In genomic region chr9:93059960-93060591, GRCh38 we compare ENCODE assay signal across 9 cellular contexts. TPM values are rescaled to one million over a fixed set of nuclear protein-coding genes. Genes with fewer than 3 reads are reported as not detected.
DNase-seq lines count a peak whose midpoint lies in the region; ATAC-seq, FAIRE-seq and TF ChIP-seq lines count a peak whose summit lies in the region.
"Had no signal": no experiment of that assay in that cellular context is flagged by ENCODE, and none has a peak within 500 bp of the region (broad histone marks: within the 10 kb centered on the region; RNA-seq: fewer than 3 reads in every experiment).

No MANE protein-coding gene starts in this region.

- peak overlapping the region; percentile 90 for H3K4me3 Mint-ChIP-seq in activated CD8-positive, alpha-beta T cell treated with anti-CD3 and anti-CD28 coated beads, Interleukin-2, amount 10 ng/mL, durations not matched to agents 7 days and 5 days

- H3K79me1 ChIP-seq in trophoblast cell (ENCODE audit: low read length), result no peaks in the 10 kb centered on the region

- H3K9ac ChIP-seq in BLaER1 (peak overlapping the region; percentile 79), mucosa of rectum (ENCODE audit: low read depth in 1 of 2, low read length in 2 of 2) (peak overlapping the region; percentile 36 to 63), trophoblast cell (ENCODE audit: low read length) (no peak overlapping the region)

- H4K20me1 ChIP-seq in BLaER1, result no peaks in the 10 kb centered on the region

- no peak overlapping the region for H2BK120ac ChIP-seq in trophoblast cell (ENCODE audit: insufficient read depth, low read length, poor library complexity)

- H3K4me1 Mint-ChIP-seq in activated CD8-positive, alpha-beta T cell treated with anti-CD3 and anti-CD28 coated beads, Interleukin-2, amount 10 ng/mL, durations not matched to agents 7 days and 5 days (ENCODE audit: low read depth), result peaks cover 76% of the 10 kb centered on the region

- H3K4me1 ChIP-seq in BLaER1 (peaks cover 91% of the 10 kb centered on the region), mucosa of rectum (ENCODE audit: control insufficient read depth in 2 of 2, insufficient read depth in 2 of 2, low read length in 2 of 2) (peaks cover 18 to 42% of the 10 kb centered on the region in 2 donors), trophoblast cell (ENCODE audit: control insufficient read depth in 1 of 2, insufficient read depth in 2 of 2, low read length in 2 of 2) (peaks cover 4 to 5% of the 10 kb centered on the region in 2 experiments)

- H3K79me2 ChIP-seq in trophoblast cell (ENCODE audit: control insufficient read depth, insufficient read depth, low read length, poor library complexity), result no peaks in the 10 kb centered on the region

- FAIRE-seq in GM12892 (lab: Jason Lieb, UNC), result peak; percentile 79

- H3K4me2 ChIP-seq in BLaER1, result peak overlapping the region; percentile 99
- no peak overlapping the region for H3K4me2 ChIP-seq in trophoblast cell (ENCODE audit: low read length)

- no peaks in the 10 kb centered on the region for H3K9me3 Mint-ChIP-seq in activated CD8-positive, alpha-beta T cell treated with anti-CD3 and anti-CD28 coated beads, Interleukin-2, amount 10 ng/mL, durations not matched to agents 7 days and 5 days (ENCODE audit: insufficient read depth)

- no peak overlapping the region for H3K23ac ChIP-seq in trophoblast cell (ENCODE audit: low read length)

- 0 out of 2 replicates have a peak, but pooled peaks cover 5% of the 10 kb centered on the region for H3K36me3 ChIP-seq in BLaER1
- no peaks in the 10 kb centered on the region for H3K36me3 ChIP-seq in mucosa of rectum (ENCODE audit: control insufficient read depth in 2 of 2, insufficient read depth in 2 of 2, low read length in 2 of 2)
- H3K36me3 ChIP-seq in trophoblast cell (ENCODE audit: control insufficient read depth in 1 of 2, insufficient read depth in 2 of 2, low read length in 2 of 2), result no peaks in the 10 kb centered on the region

- no peak overlapping the region for H4K12ac ChIP-seq in trophoblast cell (ENCODE audit: low read depth, low read length)

- peaks cover 29% of the 10 kb centered on the region for H3K36me3 Mint-ChIP-seq in activated CD8-positive, alpha-beta T cell treated with anti-CD3 and anti-CD28 coated beads, Interleukin-2, amount 10 ng/mL, durations not matched to agents 7 days and 5 days (ENCODE audit: low read depth)

- POLR2A ChIA-PET in activated CD8-positive, alpha-beta T cell treated with anti-CD3 and anti-CD28 coated beads, Interleukin-2, amount 10 ng/mL, durations not matched to agents 7 days and 5 days (lab: Charles Lee), result interaction anchor here (0.7 to 3.1 kb wide), 11 partner anchors 19 to 96 kb away, joined by 3 to 23 read pairs (median 7); partner anchors contain the start of gene NINJ1

- no peak overlapping the region for H2AK5ac ChIP-seq in trophoblast cell (ENCODE audit: low read length)

- no peak overlapping the region for H3K14ac ChIP-seq in trophoblast cell (ENCODE audit: low read length)

- no peak overlapping the region for H3K4ac ChIP-seq in trophoblast cell (ENCODE audit: low read depth, low read length)

- H3K27me3 ChIP-seq in BLaER1 (no peaks in the 10 kb centered on the region), mucosa of rectum (ENCODE audit: control insufficient read depth in 2 of 2, insufficient read depth in 2 of 2, low read length in 2 of 2) (peaks cover 0 to 3% of the 10 kb centered on the region in 2 donors), trophoblast cell (ENCODE audit: insufficient read depth, low read length) (no peaks in the 10 kb centered on the region)

- H2AFZ ChIP-seq in trophoblast cell (ENCODE audit: insufficient read depth, low read length, poor library complexity), result no peak overlapping the region

- H3K4me3 ChIP-seq in BLaER1, result peak overlapping the region; percentile 74
- peak overlapping the region; percentile 46 to 64 for H3K4me3 ChIP-seq in mucosa of rectum (ENCODE audit: low read length in 2 of 2)
- no peak overlapping the region for H3K4me3 ChIP-seq in trophoblast cell (ENCODE audit: low read depth, low read length)

- no peak overlapping the region for H3K18ac ChIP-seq in trophoblast cell (ENCODE audit: low read length)

- H3K27me3 Mint-ChIP-seq in activated CD8-positive, alpha-beta T cell treated with anti-CD3 and anti-CD28 coated beads, Interleukin-2, amount 10 ng/mL, durations not matched to agents 7 days and 5 days (ENCODE audit: low read depth), result no peaks in the 10 kb centered on the region

- H4K91ac ChIP-seq in trophoblast cell (ENCODE audit: low read depth, low read length), result no peak overlapping the region

- no peak overlapping the region for H4K8ac ChIP-seq in trophoblast cell (ENCODE audit: low read depth, low read length)

- H3K27ac ChIP-seq in BLaER1 (peak overlapping the region; percentile 83), mucosa of rectum (ENCODE audit: low read depth in 2 of 2, low read length in 2 of 2) (peak overlapping the region in 1 of 2 donors; percentile 79), trophoblast cell (ENCODE audit: low read depth, low read length) (no peak overlapping the region)

- TF ChIP-seq POLR2A in GM12892 (IDR thresholded peaks at IDR 0.05; ENCODE audit: low read depth, low read length), result no peak

- no peak overlapping the region for H2BK5ac ChIP-seq in trophoblast cell (ENCODE audit: low read depth, low read length, poor library complexity)

- H3K9me3 ChIP-seq in BLaER1, result no peaks in the 10 kb centered on the region
- H3K9me3 ChIP-seq in mucosa of rectum (ENCODE audit: control insufficient read depth in 2 of 2, low read length in 2 of 2), result no peaks in the 10 kb centered on the region
- H3K9me3 ChIP-seq in trophoblast cell (ENCODE audit: insufficient read depth, low read depth, low read length), result no peaks in the 10 kb centered on the region

- peak overlapping the region; percentile 81 for H3K27ac Mint-ChIP-seq in activated CD8-positive, alpha-beta T cell treated with anti-CD3 and anti-CD28 coated beads, Interleukin-2, amount 10 ng/mL, durations not matched to agents 7 days and 5 days

- no peak for DNase-seq in GM12892 (ENCODE audit: insufficient read length)
- DNase-seq in activated CD8-positive, alpha-beta T cell treated with anti-CD3 and anti-CD28 coated beads, Interleukin-2, amount 10 ng/mL, durations not matched to agents 7 days and 5 days, result no peak
- DNase-seq in NCI-H446 (lab: John Stamatoyannopoulos, UW), result no peak
- no peak for DNase-seq in trophoblast cell
- DNase-seq: NCI-H1436 had no signal

- no CpG with 5 or more reads among the region's 2 CpGs for WGBS in trophoblast cell (ENCODE audit: extremely low coverage, insufficient coverage, insufficient read length)

- H2BK12ac ChIP-seq in trophoblast cell (ENCODE audit: low read length), result no peak overlapping the region

- no peak for ATAC-seq in activated CD8-positive, alpha-beta T cell treated with anti-CD3 and anti-CD28 coated beads, Interleukin-2, amount 10 ng/mL, durations not matched to agents 7 days and 5 days
- no peak for ATAC-seq in HG02759 (IDR thresholded peaks at IDR 0.05; ENCODE audit: unreplicated experiment)
- ATAC-seq in HG02938 (IDR thresholded peaks at IDR 0.05; ENCODE audit: unreplicated experiment), result no peak

- CTCF ChIA-PET in activated CD8-positive, alpha-beta T cell treated with anti-CD3 and anti-CD28 coated beads, Interleukin-2, amount 10 ng/mL, durations not matched to agents 7 days and 5 days (lab: Charles Lee), result interaction anchor here (0.6 to 1.8 kb wide), 11 partner anchors 16 to 103 kb away, joined by 3 to 5 read pairs (median 4); no protein-coding TSS in a partner anchor

RNA-seq across cellular contexts. Expression of gene SUSD3, which starts 1.6 kb away (rescaled TPM):
- polyA plus RNA-seq in GM12892 (2012; ENCODE audit: missing spikeins), result 17.7 TPM
- total RNA-seq in activated CD8-positive, alpha-beta T cell treated with anti-CD3 and anti-CD28 coated beads, Interleukin-2, amount 10 ng/mL, durations not matched to agents 7 days and 5 days, result 10 to 100 TPM; 57.9 to 59.6 TPM
- 0.37 and 0.44 TPM in 2 replicates for polyA plus RNA-seq in trophoblast cell (2013)

RNA-seq across cellular contexts. Expression of gene CARD19, which starts 35.9 kb away (rescaled TPM):
- 5.3 TPM for polyA plus RNA-seq in GM12892 (2012; ENCODE audit: missing spikeins)
- total RNA-seq in activated CD8-positive, alpha-beta T cell treated with anti-CD3 and anti-CD28 coated beads, Interleukin-2, amount 10 ng/mL, durations not matched to agents 7 days and 5 days, result 10 to 100 TPM; 51.7 to 55.4 TPM
- polyA plus RNA-seq in trophoblast cell (2013), result 20.3 and 21.4 TPM in 2 replicates
